In the genomic region with DNA sequence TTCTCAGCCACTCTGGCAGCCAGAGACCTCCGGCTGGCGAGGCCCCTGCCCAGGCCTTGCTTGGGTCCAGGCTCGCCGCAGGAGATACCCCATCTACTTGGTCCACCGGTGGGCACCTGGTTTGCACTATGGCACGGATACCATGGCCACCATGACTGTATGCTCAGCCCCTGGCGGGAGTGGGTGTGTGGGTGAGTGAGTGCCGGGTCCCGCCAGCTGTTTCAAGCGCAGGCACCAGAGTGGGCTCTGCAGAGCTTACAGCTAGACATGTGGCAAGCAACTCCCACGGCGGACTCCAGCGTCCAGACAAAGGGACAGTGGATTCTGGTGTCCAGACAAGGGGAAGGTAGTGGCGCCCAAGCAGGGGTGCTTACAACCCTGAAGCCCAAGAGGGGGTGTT, we compare ENCODE assay signal across 10 cellular contexts. TPM values are rescaled to one million over a fixed set of nuclear protein-coding genes. Genes with fewer than 3 reads are reported as not detected.
DNase-seq lines count a peak whose midpoint lies in the region; ATAC-seq, FAIRE-seq and TF ChIP-seq lines count a peak whose summit lies in the region.
"Had no signal": no experiment of that assay in that cellular context is flagged by ENCODE, and none has a peak within 500 bp of the region (broad histone marks: within the 10 kb centered on the region; RNA-seq: fewer than 3 reads in every experiment).

No MANE protein-coding gene starts in this region.

- DNase-seq in activated T-cell treated with anti-CD3 and anti-CD28 coated beads, Interleukin-2, amount 50 U/mL, for 24 hours, result no peak
- no peak for DNase-seq in activated T-cell treated with anti-CD3 and anti-CD28 coated beads, Interleukin-2, amount 50 U/mL, for 48 hours
- no peak for DNase-seq in activated CD8-positive, alpha-beta T cell treated with anti-CD3 and anti-CD28 coated beads for 36 hours
- no peak for DNase-seq in stimulated activated naive B cell treated with anti-CD40 and anti-IgM and Interleukin-4, amounts not matched to agents 10 μg/mL and 1 μg/mL and 100 μg/mL, for 72 hours
- DNase-seq in small intestine (no peak), islet precursor cell (no peak)
- DNase-seq in activated CD4-positive, CD25-positive, alpha-beta regulatory T cell (lab: John Stamatoyannopoulos, UW), result no peak
- DNase-seq: SW 1271, uterus had no signal

- no peaks in the 10 kb centered on the region for H3K9me3 Mint-ChIP-seq in activated T-cell treated with anti-CD3 and anti-CD28 coated beads, Interleukin-2, amount 50 U/mL, for 24 hours
- no peaks in the 10 kb centered on the region for H3K9me3 Mint-ChIP-seq in activated CD8-positive, alpha-beta T cell treated with anti-CD3 and anti-CD28 coated beads for 36 hours
- H3K9me3 Mint-ChIP-seq in stimulated activated naive B cell treated with anti-CD40 and anti-IgM and Interleukin-4, amounts not matched to agents 10 μg/mL and 1 μg/mL and 100 μg/mL, for 72 hours, result peaks cover 0 to 4% of the 10 kb centered on the region in 2 donors

- CTCF ChIA-PET in activated CD8-positive, alpha-beta T cell treated with anti-CD3 and anti-CD28 coated beads for 36 hours (lab: Charles Lee), result interaction anchor here (1.2 to 2.0 kb wide), 4 partner anchors 22 to 240 kb away, joined by 3 to 7 read pairs (median 4); no protein-coding TSS in a partner anchor

- POLR2A ChIA-PET in activated CD8-positive, alpha-beta T cell treated with anti-CD3 and anti-CD28 coated beads for 36 hours (lab: Charles Lee), result interaction anchor here (0.6 to 1.0 kb wide), 2 partner anchors 60 to 199 kb away, joined by 3 read pairs; no protein-coding TSS in a partner anchor

- no peaks in the 10 kb centered on the region for H3K27me3 Mint-ChIP-seq in activated T-cell treated with anti-CD3 and anti-CD28 coated beads, Interleukin-2, amount 50 U/mL, for 24 hours
- H3K27me3 Mint-ChIP-seq in activated CD8-positive, alpha-beta T cell treated with anti-CD3 and anti-CD28 coated beads for 36 hours, result no peaks in the 10 kb centered on the region
- H3K27me3 Mint-ChIP-seq in stimulated activated naive B cell treated with anti-CD40 and anti-IgM and Interleukin-4, amounts not matched to agents 10 μg/mL and 1 μg/mL and 100 μg/mL, for 72 hours, result no peaks in the 10 kb centered on the region

- peaks cover 66% of the 10 kb centered on the region for H3K36me3 Mint-ChIP-seq in activated T-cell treated with anti-CD3 and anti-CD28 coated beads, Interleukin-2, amount 50 U/mL, for 24 hours (ENCODE audit: low read depth)
- H3K36me3 Mint-ChIP-seq in activated CD8-positive, alpha-beta T cell treated with anti-CD3 and anti-CD28 coated beads for 36 hours (ENCODE audit: low read depth), result peaks cover 28% of the 10 kb centered on the region
- H3K36me3 Mint-ChIP-seq in stimulated activated naive B cell treated with anti-CD40 and anti-IgM and Interleukin-4, amounts not matched to agents 10 μg/mL and 1 μg/mL and 100 μg/mL, for 72 hours, result peaks cover 11 to 31% of the 10 kb centered on the region in 2 donors

- no peak overlapping the region for H3K27ac ChIP-seq in small intestine (ENCODE audit: low read depth in 1 of 2, low read length in 1 of 2)
- H3K27ac ChIP-seq: uterus had no signal

- H3K4me1 Mint-ChIP-seq in activated T-cell treated with anti-CD3 and anti-CD28 coated beads, Interleukin-2, amount 50 U/mL, for 24 hours (ENCODE audit: low read depth), result peaks cover 57% of the 10 kb centered on the region
- peaks cover 55% of the 10 kb centered on the region for H3K4me1 Mint-ChIP-seq in activated CD8-positive, alpha-beta T cell treated with anti-CD3 and anti-CD28 coated beads for 36 hours (ENCODE audit: low read depth)
- peaks cover 33 to 70% of the 10 kb centered on the region in 2 donors for H3K4me1 Mint-ChIP-seq in stimulated activated naive B cell treated with anti-CD40 and anti-IgM and Interleukin-4, amounts not matched to agents 10 μg/mL and 1 μg/mL and 100 μg/mL, for 72 hours

- H3K4me3 Mint-ChIP-seq in activated T-cell treated with anti-CD3 and anti-CD28 coated beads, Interleukin-2, amount 50 U/mL, for 24 hours, result peak overlapping the region; percentile 89
- peak overlapping the region; percentile 97 for H3K4me3 Mint-ChIP-seq in activated CD8-positive, alpha-beta T cell treated with anti-CD3 and anti-CD28 coated beads for 36 hours
- peak overlapping the region; percentile 95 to 96 for H3K4me3 Mint-ChIP-seq in stimulated activated naive B cell treated with anti-CD40 and anti-IgM and Interleukin-4, amounts not matched to agents 10 μg/mL and 1 μg/mL and 100 μg/mL, for 72 hours

- no peak overlapping the region for H3K9ac ChIP-seq in iPS-15b (ENCODE audit: low read depth, low read length)

- peak overlapping the region; percentile 94 for H3K27ac Mint-ChIP-seq in activated T-cell treated with anti-CD3 and anti-CD28 coated beads, Interleukin-2, amount 50 U/mL, for 24 hours
- peak overlapping the region; percentile 15 for H3K27ac Mint-ChIP-seq in activated CD8-positive, alpha-beta T cell treated with anti-CD3 and anti-CD28 coated beads for 36 hours
- peak overlapping the region; percentile 92 for H3K27ac Mint-ChIP-seq in stimulated activated naive B cell treated with anti-CD40 and anti-IgM and Interleukin-4, amounts not matched to agents 10 μg/mL and 1 μg/mL and 100 μg/mL, for 72 hours

- H3K4me3 ChIP-seq in iPS-15b (ENCODE audit: low read depth, low read length), result peak overlapping the region; percentile 96
- no peak overlapping the region for H3K4me3 ChIP-seq in small intestine (ENCODE audit: low read depth in 1 of 2, low read length in 2 of 2)

- intact Hi-C loops in activated CD8-positive, alpha-beta T cell treated with anti-CD3 and anti-CD28 coated beads for 36 hours (cut with micrococcal nuclease), result no loop called here

- TF ChIP-seq CTCF in activated CD8-positive, alpha-beta T cell treated with anti-CD3 and anti-CD28 coated beads for 36 hours (IDR thresholded peaks at IDR 0.05), result no peak

- no peaks in the 10 kb centered on the region for H3K27me3 ChIP-seq in iPS-15b (ENCODE audit: control insufficient read depth, insufficient read depth, low read length)
- H3K27me3 ChIP-seq in small intestine (ENCODE audit: control insufficient read depth in 2 of 2, insufficient read depth in 2 of 2, low read length in 2 of 2), result no peaks in the 10 kb centered on the region
- H3K27me3 ChIP-seq: uterus had no signal

- H3K9me3 ChIP-seq in iPS-15b (ENCODE audit: control insufficient read depth, insufficient read depth, low read length), result no peaks in the 10 kb centered on the region
- no peaks in the 10 kb centered on the region for H3K9me3 ChIP-seq in small intestine (ENCODE audit: control insufficient read depth, low read depth)
- H3K9me3 ChIP-seq: uterus had no signal

- FAIRE-seq in small intestine (lab: Jason Lieb, UNC), result no peak

- 97 to 99% (median 99%) methylated on average over 13 to 14 of the region's 14 CpGs for WGBS in small intestine, 3 donors

- H3K36me3 ChIP-seq in iPS-15b (ENCODE audit: control insufficient read depth, insufficient read depth, low read length) (peaks cover 6% of the 10 kb centered on the region), small intestine (ENCODE audit: control insufficient read depth in 2 of 2, insufficient read depth in 2 of 2, low read length in 2 of 2) (no peaks in the 10 kb centered on the region)
- H3K36me3 ChIP-seq: uterus had no signal

- no peak for ATAC-seq in activated CD8-positive, alpha-beta T cell treated with anti-CD3 and anti-CD28 coated beads for 36 hours
- no peak for ATAC-seq in stimulated activated naive B cell treated with anti-CD40 and anti-IgM and Interleukin-4, amounts not matched to agents 10 μg/mL and 1 μg/mL and 100 μg/mL, for 72 hours (replicated peaks)

- H3K4me1 ChIP-seq in iPS-15b (ENCODE audit: control insufficient read depth, insufficient read depth, low read length), result peaks cover 4% of the 10 kb centered on the region
- H3K4me1 ChIP-seq in small intestine (ENCODE audit: control insufficient read depth in 2 of 2, insufficient read depth in 1 of 2, low read depth in 1 of 2, low read length in 1 of 2), result peaks cover 6 to 7% of the 10 kb centered on the region in 2 donors

RNA-seq across cellular contexts. Expression of a gene that starts 1.4 kb away (rescaled TPM):
- 10 to 100 TPM; 90.7 to 94.6 TPM for total RNA-seq in activated CD8-positive, alpha-beta T cell treated with anti-CD3 and anti-CD28 coated beads for 36 hours
- 100 to 1,000 TPM in 1 of 3 donors, 10 to 100 TPM in 2; 44.2 to 196 (median 99.2) TPM for polyA plus RNA-seq in small intestine

RNA-seq across cellular contexts. Expression of a gene that starts 2.0 kb away (rescaled TPM):
- 10 to 100 TPM; 45.1 to 48.9 TPM for total RNA-seq in activated CD8-positive, alpha-beta T cell treated with anti-CD3 and anti-CD28 coated beads for 36 hours
- 100 to 1,000 TPM in 1 of 3 donors, 10 to 100 TPM in 2; 62.5 to 101 (median 80.5) TPM for polyA plus RNA-seq in small intestine

RNA-seq across cellular contexts. Expression of a gene that starts 47.7 kb away (rescaled TPM):
- 10 to 100 TPM; 87.1 to 91.9 TPM for total RNA-seq in activated CD8-positive, alpha-beta T cell treated with anti-CD3 and anti-CD28 coated beads for 36 hours
- polyA plus RNA-seq in small intestine, result 10 to 100 TPM; 14.3 to 59.3 (median 15.4) TPM

Comparison
In these comparisons a context has a peak if more than half of its experiments do, and no peak if none do; other contexts are left out.
1. H3K27ac Mint-ChIP-seq: peak in every context shown above with its lines; median percentile 94 in activated T-cell treated with anti-CD3 and anti-CD28 coated beads, Interleukin-2, amount 50 U/mL, for 24 hours; 92 in stimulated activated naive B cell treated with anti-CD40 and anti-IgM and Interleukin-4, amounts not matched to agents 10 μg/mL and 1 μg/mL and 100 μg/mL, for 72 hours; 15 in activated CD8-positive, alpha-beta T cell treated with anti-CD3 and anti-CD28 coated beads for 36 hours.